8 cellular contexts compared by ENCODE assay signal in the genomic region with DNA sequence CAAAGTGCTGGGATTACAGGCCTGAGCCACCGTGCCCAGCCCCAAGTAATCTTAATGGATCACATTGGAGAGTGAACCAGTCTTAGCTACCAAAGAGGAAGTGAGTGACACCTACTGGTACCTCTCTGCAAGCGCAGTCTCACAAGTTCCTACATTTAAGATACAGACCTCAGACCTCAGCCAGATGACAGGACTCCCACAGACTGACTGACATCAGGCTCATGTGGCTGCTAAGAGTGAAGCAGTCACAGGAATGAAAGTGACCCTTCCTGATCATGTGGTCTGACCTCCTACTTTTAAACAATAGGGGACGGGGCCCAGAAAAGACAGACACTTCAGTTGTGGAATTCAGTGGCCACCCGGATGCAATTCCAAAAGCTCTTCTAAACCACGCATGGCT. TPM values are rescaled to one million over a fixed set of nuclear protein-coding genes. Genes with fewer than 3 reads are reported as not detected.
DNase-seq lines count a peak whose midpoint lies in the region; ATAC-seq and TF ChIP-seq lines count a peak whose summit lies in the region.

No MANE protein-coding gene starts in this region.

- H3K9me3 Mint-ChIP-seq in activated T-helper 1 cell treated with anti-CD3 and anti-CD28 coated beads, Interleukin-12 subunit alpha, Interleukin-12 subunit beta, Interleukin-2, Interleukin-4 antibody, amounts not matched to agents 30 ng/mL and 10 ng/mL and 1 ng/mL, durations not matched to agents 14 hours and 24 hours and 36 hours = no peaks in the 10 kb centered on the region
- H3K9me3 Mint-ChIP-seq in osteocyte (ENCODE audit: unreplicated experiment) = no peaks in the 10 kb centered on the region

- no peaks in the 10 kb centered on the region for H4K20me1 ChIP-seq in GM23248 (ENCODE audit: insufficient read depth)

- TF ChIP-seq POLR2A in upper lobe of left lung (IDR thresholded peaks at IDR 0.05) = no peak

- no peaks in the 10 kb centered on the region for H3K36me3 ChIP-seq in GM23248 (ENCODE audit: low read depth)
- peaks cover 0 to 9% (median 4%) of the 10 kb centered on the region in 4 donors for H3K36me3 ChIP-seq in upper lobe of left lung

- H3K79me2 ChIP-seq in GM23248 (ENCODE audit: insufficient read depth) = no peaks in the 10 kb centered on the region

- intact Hi-C loops in activated T-helper 1 cell treated with anti-CD3 and anti-CD28 coated beads, Interleukin-12 subunit alpha, Interleukin-12 subunit beta, Interleukin-2, Interleukin-4 antibody, amounts not matched to agents 30 ng/mL and 10 ng/mL and 1 ng/mL, durations not matched to agents 14 hours and 24 hours and 36 hours (cut with micrococcal nuclease) = loop anchor here (1.0 to 10.0 kb wide), 6 partner anchors 19 to 340 kb away; a partner anchor contains a TSS

- H3K4me1 ChIP-seq in GM23248 (ENCODE audit: insufficient read depth) = peaks cover 3% of the 10 kb centered on the region
- H3K4me1 ChIP-seq in foreskin keratinocyte = peaks cover 4% of the 10 kb centered on the region
- no peaks in the 10 kb centered on the region for H3K4me1 ChIP-seq in upper lobe of left lung

- H3K9me2 ChIP-seq in GM23248 (ENCODE audit: insufficient read depth) = no peaks in the 10 kb centered on the region

- H3K4me3 ChIP-seq in GM23248 = no peak overlapping the region
- H3K4me3 ChIP-seq in upper lobe of left lung = no peak overlapping the region

- H3K27me3 ChIP-seq in GM23248 (replicated peaks; ENCODE audit: insufficient read depth) = no peaks in the 10 kb centered on the region
- no peaks in the 10 kb centered on the region for H3K27me3 ChIP-seq in foreskin keratinocyte
- H3K27me3 ChIP-seq in upper lobe of left lung = no peaks in the 10 kb centered on the region

- no peak overlapping the region for H3K4me2 ChIP-seq in GM23248 (ENCODE audit: unreplicated experiment)

- H2AFZ ChIP-seq in GM23248 = no peak overlapping the region

- no peaks in the 10 kb centered on the region for H3K27me3 Mint-ChIP-seq in activated T-helper 1 cell treated with anti-CD3 and anti-CD28 coated beads, Interleukin-12 subunit alpha, Interleukin-12 subunit beta, Interleukin-2, Interleukin-4 antibody, amounts not matched to agents 30 ng/mL and 10 ng/mL and 1 ng/mL, durations not matched to agents 14 hours and 24 hours and 36 hours (ENCODE audit: insufficient read depth)
- H3K27me3 Mint-ChIP-seq in osteocyte (ENCODE audit: unreplicated experiment) = no peaks in the 10 kb centered on the region

- DNase-seq in GM04503 (ENCODE audit: low read depth) = peak; percentile 39
- DNase-seq in GM23248 = peak; percentile 85
- DNase-seq in KG1 (lab: John Stamatoyannopoulos, UW) = peak; percentile 72
- DNase-seq in RKO (ENCODE audit: low spot score) = peak; percentile 87
- peak; percentile 58 for DNase-seq in activated T-helper 1 cell treated with anti-CD3 and anti-CD28 coated beads, Interleukin-12 subunit alpha, Interleukin-12 subunit beta, Interleukin-2, Interleukin-4 antibody, amounts not matched to agents 30 ng/mL and 10 ng/mL and 1 ng/mL, durations not matched to agents 14 hours and 24 hours and 36 hours (ENCODE audit: low spot score)
- peak; percentile 54 to 73 for DNase-seq in foreskin keratinocyte
- peak; percentile 85 for DNase-seq in osteocyte (ENCODE audit: extremely low spot score, unreplicated experiment)
- peak in 1 of 2 donors; percentile 56 for DNase-seq in upper lobe of left lung

- peak; percentile 80 for ATAC-seq in foreskin keratinocyte
- peak; percentile 89 to 92 for ATAC-seq in upper lobe of left lung (ENCODE audit: low FRiP score in 2 of 2)

- peaks cover 3% of the 10 kb centered on the region; the same call in 1 of the 2 replicates for H3F3A ChIP-seq in GM23248 (ENCODE audit: insufficient read depth)

- H3K9me3 ChIP-seq in GM23248 (ENCODE audit: low read depth) = no peaks in the 10 kb centered on the region
- H3K9me3 ChIP-seq in upper lobe of left lung = no peaks in the 10 kb centered on the region

- peaks cover 36% of the 10 kb centered on the region for H3K4me1 Mint-ChIP-seq in activated T-helper 1 cell treated with anti-CD3 and anti-CD28 coated beads, Interleukin-12 subunit alpha, Interleukin-12 subunit beta, Interleukin-2, Interleukin-4 antibody, amounts not matched to agents 30 ng/mL and 10 ng/mL and 1 ng/mL, durations not matched to agents 14 hours and 24 hours and 36 hours (ENCODE audit: low read depth)
- H3K4me1 Mint-ChIP-seq in osteocyte (ENCODE audit: unreplicated experiment) = peaks cover 11% of the 10 kb centered on the region

- 42% methylated on average over 5 of the region's 5 CpGs for WGBS in GM23248 (ENCODE audit: low coverage in 1 of 2, low lambda C conversion rate in 2 of 2, missing lambda C conversion rate in 2 of 2), 2 experiments
- 54 to 55% methylated on average over 5 of the region's 5 CpGs for WGBS in upper lobe of left lung, 2 donors

- H3K9ac ChIP-seq in GM23248 = no peak overlapping the region

- TF ChIP-seq CTCF in foreskin keratinocyte (conservative IDR thresholded peaks at IDR 0.05) (peak; percentile 86), osteocyte (IDR thresholded peaks at IDR 0.05) (peak; percentile 86), upper lobe of left lung (IDR thresholded peaks at IDR 0.05) (peak; percentile 52 to 73 (median 64))

- in situ Hi-C loops in GM23248 (cut with MboI) = no loop called here

- no peaks in the 10 kb centered on the region for H3K36me3 Mint-ChIP-seq in activated T-helper 1 cell treated with anti-CD3 and anti-CD28 coated beads, Interleukin-12 subunit alpha, Interleukin-12 subunit beta, Interleukin-2, Interleukin-4 antibody, amounts not matched to agents 30 ng/mL and 10 ng/mL and 1 ng/mL, durations not matched to agents 14 hours and 24 hours and 36 hours (ENCODE audit: low read depth)
- no peaks in the 10 kb centered on the region for H3K36me3 Mint-ChIP-seq in osteocyte (ENCODE audit: unreplicated experiment)

- no peak overlapping the region for H3K27ac Mint-ChIP-seq in activated T-helper 1 cell treated with anti-CD3 and anti-CD28 coated beads, Interleukin-12 subunit alpha, Interleukin-12 subunit beta, Interleukin-2, Interleukin-4 antibody, amounts not matched to agents 30 ng/mL and 10 ng/mL and 1 ng/mL, durations not matched to agents 14 hours and 24 hours and 36 hours
- no peak overlapping the region for H3K27ac Mint-ChIP-seq in osteocyte (ENCODE audit: unreplicated experiment)

- H3K27ac ChIP-seq in GM23248 (no peak overlapping the region), foreskin keratinocyte (no peak overlapping the region), upper lobe of left lung (no peak overlapping the region)

- no peak for TF ChIP-seq EP300 in upper lobe of left lung (IDR thresholded peaks at IDR 0.05)

- no peak overlapping the region for H3K4me3 Mint-ChIP-seq in activated T-helper 1 cell treated with anti-CD3 and anti-CD28 coated beads, Interleukin-12 subunit alpha, Interleukin-12 subunit beta, Interleukin-2, Interleukin-4 antibody, amounts not matched to agents 30 ng/mL and 10 ng/mL and 1 ng/mL, durations not matched to agents 14 hours and 24 hours and 36 hours
- H3K4me3 Mint-ChIP-seq in osteocyte (ENCODE audit: unreplicated experiment) = no peak overlapping the region

RNA-seq across cellular contexts. Expression of a gene that starts 36.3 kb away (rescaled TPM):
- total RNA-seq in GM23248 (2014; rRNA removed; shearing (Covaris generic)) = 39.1 and 42.8 TPM in 2 replicates
- polyA plus RNA-seq in GM23248 (2016; fragmentation: Nextera tagmentation; extraction: Ambion mirVana) (39.9 and 42.4 TPM in 2 replicates), foreskin keratinocyte (22.0 and 22.3 TPM in 2 replicates)
- 17.0 and 18.5 TPM in 2 replicates for total RNA-seq in activated T-helper 1 cell treated with anti-CD3 and anti-CD28 coated beads, Interleukin-12 subunit alpha, Interleukin-12 subunit beta, Interleukin-2, Interleukin-4 antibody, amounts not matched to agents 30 ng/mL and 10 ng/mL and 1 ng/mL, durations not matched to agents 14 hours and 24 hours and 36 hours
- total RNA-seq in foreskin keratinocyte (34.4 and 37.5 TPM in 2 replicates), osteocyte (34.0 and 34.5 TPM in 2 replicates), upper lobe of left lung (10 to 100 TPM; 14.7 to 56.8 (median 31.0) TPM)
